Comparison of ENCODE assay signal across 8 cellular contexts in genomic region chr1:179025975-179026812, GRCh38. TPM values are rescaled to one million over a fixed set of nuclear protein-coding genes. Genes with fewer than 3 reads are reported as not detected.
DNase-seq lines count a peak whose midpoint lies in the region; ATAC-seq and TF ChIP-seq lines count a peak whose summit lies in the region.

No MANE protein-coding gene starts in this region.

- ATAC-seq in DND-41 (ENCODE audit: insufficient read depth, low read depth) (peak; percentile 85), GM21528 (IDR thresholded peaks at IDR 0.05; ENCODE audit: low FRiP score, unreplicated experiment) (peak; percentile 82), IMR-90 (ENCODE audit: low read depth) (peak; percentile 86)

- POLR2A ChIA-PET in IMR-90 (lab: Charles Lee; ENCODE audit: unreplicated experiment) = no interaction called here

- peaks cover 50% of the 10 kb centered on the region for H3K79me2 ChIP-seq in DND-41 (ENCODE audit: insufficient read depth, low read length)

- H3K18ac ChIP-seq in IMR-90 (ENCODE audit: low read depth, low read length) = peak overlapping the region; percentile 33

- H3K9ac ChIP-seq in DND-41 (ENCODE audit: low read depth, low read length) (peak overlapping the region; percentile 92), IMR-90 (ENCODE audit: low read depth, low read length) (peak overlapping the region; percentile 89)

- no TSS peak for BruUV-seq in IMR-90 (replicated peaks; lab: Mats Ljungman, UMichigan)

- H4K91ac ChIP-seq in IMR-90 (ENCODE audit: insufficient read depth, low read depth, low read length) = no peak overlapping the region

- no peak for TF ChIP-seq RAD21 in IMR-90 (IDR thresholded peaks at IDR 0.05; ENCODE audit: low read length)

- H3K4me1 ChIP-seq in DND-41 (ENCODE audit: insufficient read depth, low read length) (peaks cover 18% of the 10 kb centered on the region), IMR-90 (ENCODE audit: control insufficient read depth, insufficient read depth, low read length) (no peaks in the 10 kb centered on the region), neuron (ENCODE audit: insufficient read depth, low read length) (peaks cover 53% of the 10 kb centered on the region)

- peak overlapping the region; percentile 40 for H4K5ac ChIP-seq in IMR-90 (ENCODE audit: low read depth, low read length)

- H2AK9ac ChIP-seq in IMR-90 (replicated peaks; ENCODE audit: low read depth, low read length, poor library complexity) = peak overlapping the region; percentile 21

- CTCF ChIA-PET in IMR-90 (lab: Yijun Ruan, JAX) = interaction anchor here (0.6 kb wide), 1 partner anchor 10 kb away, joined by 5 read pairs; no protein-coding TSS in a partner anchor

- peak overlapping the region; percentile 13 for H2BK120ac ChIP-seq in IMR-90 (ENCODE audit: low read depth, low read length)

- H3K27ac ChIP-seq in DND-41 (ENCODE audit: low read length) (peak overlapping the region; percentile 82), IMR-90 (ENCODE audit: insufficient read depth, low read length) (peak overlapping the region; percentile 33), substantia nigra (ENCODE audit: low read depth, low read length, poor library complexity, severe bottlenecking) (peak overlapping the region; percentile 79)

- peak overlapping the region; percentile 28; the same call in 1 of the 2 replicates for H3K56ac ChIP-seq in IMR-90 (ENCODE audit: extremely low read depth, insufficient read depth, low read length)

- no peak for TF ChIP-seq CTCF in DND-41 (IDR thresholded peaks at IDR 0.05; ENCODE audit: borderline replicate concordance, extremely low read depth, low read length, poor library complexity, severe bottlenecking)
- no peak for TF ChIP-seq CTCF in IMR-90 (conservative IDR thresholded peaks at IDR 0.05; ENCODE audit: low read depth, low read length)
- no peak for TF ChIP-seq CTCF in fibroblast of villous mesenchyme (IDR thresholded peaks at IDR 0.05; ENCODE audit: insufficient read depth, low read depth, low read length)

- H3K14ac ChIP-seq in IMR-90 (replicated peaks; ENCODE audit: low read depth, low read length) = peak overlapping the region; percentile 85

- peaks cover 17 to 28% of the 10 kb centered on the region in 2 experiments for H3K79me1 ChIP-seq in IMR-90 (ENCODE audit: low read depth in 1 of 2, low read length in 2 of 2)

- peak; percentile 82 for DNase-seq in DND-41
- DNase-seq in IMR-90 = no peak
- DNase-seq in RPMI8226 = peak; percentile 93
- DNase-seq in activated T-helper 9 cell treated with anti-CD3 and anti-CD28 coated beads, Interleukin-2, amount 50 U/mL, for 16 hours (ENCODE audit: low read depth) = peak; percentile 67
- peak; percentile 37 for DNase-seq in fibroblast of villous mesenchyme (ENCODE audit: low read depth)
- peak in 44 of 49 donors; percentile 13 to 85 (median 66) for DNase-seq in substantia nigra (lab: John Stamatoyannopoulos, UW)

- H4K20me1 ChIP-seq in DND-41 (ENCODE audit: insufficient read depth, low read length) (peaks cover 2% of the 10 kb centered on the region; the same call in 1 of the 2 replicates), IMR-90 (ENCODE audit: insufficient read depth, low read length) (no peaks in the 10 kb centered on the region; the same call in 1 of the 2 replicates)

- H3K36me3 ChIP-seq in DND-41 (ENCODE audit: insufficient read depth, low read length) (no peaks in the 10 kb centered on the region; the same call in 1 of the 2 replicates), IMR-90 (ENCODE audit: control insufficient read depth, insufficient read depth, low read length) (no peaks in the 10 kb centered on the region), neuron (ENCODE audit: insufficient read depth, low read length) (no peaks in the 10 kb centered on the region)

- peak overlapping the region; percentile 91 for H3K23ac ChIP-seq in IMR-90 (ENCODE audit: low read depth, low read length)

- in situ Hi-C loops in IMR-90 (cut with MboI; ENCODE audit: low sequenced_read_pairs) = no loop called here

- no peak overlapping the region for H2BK20ac ChIP-seq in IMR-90 (ENCODE audit: low read depth, low read length)

- peak overlapping the region; percentile 50 for H2BK5ac ChIP-seq in IMR-90 (ENCODE audit: low read depth, low read length, poor library complexity, severe bottlenecking)

- H3K4me3 ChIP-seq in DND-41 (ENCODE audit: low read depth in 1 of 2, low read length in 2 of 2) = peak overlapping the region; percentile 37 to 60
- H3K4me3 ChIP-seq in IMR-90 (ENCODE audit: insufficient read depth, low read depth, low read length) = peak overlapping the region; percentile 90
- H3K4me3 ChIP-seq in fibroblast of villous mesenchyme (ENCODE audit: low read depth, low read length) = peak overlapping the region; percentile 81
- peak overlapping the region; percentile 58 for H3K4me3 ChIP-seq in neuron (ENCODE audit: low read length)

- peak; percentile 55; the same call in 1 of the 2 replicates for TF ChIP-seq POLR2A in IMR-90 (IDR thresholded peaks at IDR 0.05; ENCODE audit: low read depth, low read length)

- no peaks in the 10 kb centered on the region for H3K9me3 ChIP-seq in DND-41 (ENCODE audit: insufficient read depth, low read length, severe bottlenecking)
- no peaks in the 10 kb centered on the region for H3K9me3 ChIP-seq in IMR-90 (ENCODE audit: control insufficient read depth, insufficient read depth, low read length)
- H3K9me3 ChIP-seq in neuron (ENCODE audit: low read length) = no peaks in the 10 kb centered on the region

- dilution Hi-C loops in IMR-90 (cut with HindIII; ENCODE audit: low sequenced_read_pairs, unreplicated experiment) = no loop called here

- intact Hi-C loops in IMR-90 (cut with micrococcal nuclease) = loop anchor here (5.0 kb wide), 1 partner anchor 51 kb away; no protein-coding TSS in a partner anchor

- H3K27me3 ChIP-seq in DND-41 (ENCODE audit: insufficient read depth, low read length, poor library complexity) = peaks cover 11% of the 10 kb centered on the region
- H3K27me3 ChIP-seq in IMR-90 (ENCODE audit: control insufficient read depth, insufficient read depth, low read length) = no peaks in the 10 kb centered on the region
- H3K27me3 ChIP-seq in neuron (ENCODE audit: insufficient read depth, low read length) = peaks cover 2% of the 10 kb centered on the region

- H4K8ac ChIP-seq in IMR-90 (ENCODE audit: low read depth in 2 of 2, low read length in 2 of 2) = peak overlapping the region; percentile 7 to 92; a peak in 3 of 4 replicates

- H3K9me1 ChIP-seq in IMR-90 (ENCODE audit: insufficient read depth, low read length) = no peaks in the 10 kb centered on the region; the same call in 1 of the 2 replicates

- H3K4ac ChIP-seq in IMR-90 (ENCODE audit: low read depth, low read length) = peak overlapping the region; percentile 51

- no peak overlapping the region for H2AK5ac ChIP-seq in IMR-90 (ENCODE audit: low read depth, low read length)

- H2AFZ ChIP-seq in DND-41 (ENCODE audit: low read depth, low read length) (peak overlapping the region; percentile 69), IMR-90 (replicated peaks; ENCODE audit: low read length, poor library complexity) (peak overlapping the region; percentile 94), neuron (ENCODE audit: low read depth, low read length) (peak overlapping the region; percentile 75)

- no peak overlapping the region for H2BK15ac ChIP-seq in IMR-90 (ENCODE audit: low read depth, low read length)

- H3K4me2 ChIP-seq in DND-41 (ENCODE audit: insufficient read depth, low read length) (peak overlapping the region; percentile 79), IMR-90 (ENCODE audit: low read depth, low read length) (peak overlapping the region; percentile 96)

- 0% methylated on average over 35 of the region's 110 CpGs; no CpG with 5 or more reads in 1 of the 2 experiments for WGBS in IMR-90 (ENCODE audit: extremely low coverage in 2 of 2, insufficient read length in 1 of 2), 2 experiments

TF ChIP-seq in IMR-90, 13 proteins besides CTCF, POLR2A, EP300 and RAD21:
- TF ChIP-seq ELK1 (IDR thresholded peaks at IDR 0.05; ENCODE audit: borderline replicate concordance, low read depth, low read length) = no peak
- 0 out of 2 replicates have a peak, but pooled peaks have one; percentile 2 for TF ChIP-seq MAZ (IDR thresholded peaks at IDR 0.05; ENCODE audit: borderline replicate concordance, low read depth, low read length)
- peak; percentile 67; the same call in 1 of the 2 replicates for TF ChIP-seq MXI1 (IDR thresholded peaks at IDR 0.05; ENCODE audit: borderline replicate concordance, low read depth, low read length)
- no peak for TF ChIP-seq RCOR1 (IDR thresholded peaks at IDR 0.05; ENCODE audit: insufficient replicate concordance, low read length)
- TF ChIP-seq FOS (IDR thresholded peaks at IDR 0.05; ENCODE audit: low read depth, low read length) = no peak
- no peak for TF ChIP-seq USF2 (IDR thresholded peaks at IDR 0.05; ENCODE audit: low read depth, low read length)
- no peak for TF ChIP-seq MAFK (IDR thresholded peaks at IDR 0.05; ENCODE audit: low read depth, low read length)

RNA-seq across cellular contexts. Expression of gene FAM20B, which starts 0.5 kb away (rescaled TPM):
- total RNA-seq in IMR-90 (2012; rRNA removed) = 36.7 and 38.4 TPM in 2 replicates
- polyA plus RNA-seq in IMR-90 (2012; rRNA removed) = 13.4 and 17.1 TPM in 2 replicates
- 6.9 and 7.0 TPM in 2 replicates for polyA plus RNA-seq in IMR-90 (2012; cell fraction: cytosol; rRNA removed)
- 3.9 and 9.7 TPM in 2 replicates for polyA plus RNA-seq in IMR-90 (2012; cell fraction: nucleus; rRNA removed; ENCODE audit: low replicate concordance)
- 32.5 and 42.7 TPM in 2 replicates for total RNA-seq in fibroblast of villous mesenchyme

RNA-seq across cellular contexts. Expression of gene TOR3A, which starts 55.7 kb away (rescaled TPM):
- total RNA-seq in IMR-90 (2012; rRNA removed) (11.9 and 16.8 TPM in 2 replicates), fibroblast of villous mesenchyme (35.4 and 41.2 TPM in 2 replicates)
- 22.2 and 22.7 TPM in 2 replicates for polyA plus RNA-seq in IMR-90 (2012; rRNA removed)
- 23.9 and 24.0 TPM in 2 replicates for polyA plus RNA-seq in IMR-90 (2012; cell fraction: cytosol; rRNA removed)
- polyA plus RNA-seq in IMR-90 (2012; cell fraction: nucleus; rRNA removed; ENCODE audit: low replicate concordance) = 17.2 and 26.3 TPM in 2 replicates
